Comparison of ENCODE assay signal across 22 cellular contexts in genomic region chr6:46242921-46243320, GRCh38.
A peak's percentile ranks its signal among the peaks of the same experiment; 100 is the strongest.
DNase-seq lines count a peak whose midpoint lies in the region; ATAC-seq and TF ChIP-seq lines count a peak whose summit lies in the region.
"Had no signal": no experiment of that assay in that cellular context is flagged by ENCODE, and none has a peak within 500 bp of the region (broad histone marks: within the 10 kb centered on the region; RNA-seq: fewer than 3 reads in every experiment).

No MANE protein-coding gene starts in this region.

- H3K36me3 ChIP-seq in left ventricle myocardium inferior (no peaks in the 10 kb centered on the region), testis (ENCODE audit: low read depth, missing control alignments) (no peaks in the 10 kb centered on the region)

- no peak overlapping the region for H3K4me3 ChIP-seq in left ventricle myocardium inferior
- H3K4me3 ChIP-seq in testis: no peak overlapping the region
- H3K4me3 ChIP-seq: A549, GM12878 had no signal

- H3K27me3 ChIP-seq in left ventricle myocardium inferior (ENCODE audit: low read depth): no peaks in the 10 kb centered on the region
- no peaks in the 10 kb centered on the region for H3K27me3 ChIP-seq in testis

- no peak for DNase-seq in left ventricle myocardium inferior
- DNase-seq in Right ventricle myocardium superior: no peak
- no peak for DNase-seq in testis
- DNase-seq in NCI-H1694 treated with DMSO at 0.1 percent for 48 hours (lab: John Stamatoyannopoulos, UW): no peak
- DNase-seq: AML-193; C1 segment of cervical spinal cord; CD4-positive, alpha-beta memory T cell; CD4-positive, CD25-positive, alpha-beta regulatory T cell; CD8-positive, alpha-beta memory T cell; COR-L47; DMS 273 treated with DMSO at 0.1 percent for 48 hours; DMS153; DMS53; DMS79; DND-41; EL; GDM1 had no signal

- H3K4me1 ChIP-seq in left ventricle myocardium inferior: peaks cover 95% of the 10 kb centered on the region
- H3K4me1 ChIP-seq in testis: peaks cover 22% of the 10 kb centered on the region
- H3K4me1 ChIP-seq: A549 had no signal

- no peak for TF ChIP-seq CTCF in left ventricle myocardium inferior (IDR thresholded peaks at IDR 0.05; ENCODE audit: borderline replicate concordance)
- no peak for TF ChIP-seq CTCF in testis (IDR thresholded peaks at IDR 0.05)

- intact Hi-C loops in left ventricle myocardium inferior (cut with micrococcal nuclease): no loop called here
- intact Hi-C loops in Right ventricle myocardium superior (cut with DNase I): no loop called here
- intact Hi-C loops in testis (cut with DNase I; ENCODE audit: low total_unique reads): no loop called here

- H3K27ac ChIP-seq in left ventricle myocardium inferior (replicated peaks) (peak overlapping the region; percentile 85), angular gyrus (ENCODE audit: low read depth, low read length) (peak overlapping the region; percentile 2), testis (peak overlapping the region; percentile 20 to 78)
- H3K27ac ChIP-seq: 22Rv1, A549 had no signal

- 33 to 35% methylated on average over 4 of the region's 4 CpGs for WGBS in testis, 2 donors

- no peak for ATAC-seq in Right ventricle myocardium superior (ENCODE audit: poor library complexity)
- ATAC-seq in activated CD4-positive, CD25-positive, alpha-beta regulatory T cell treated with anti-CD3 and anti-CD28 coated beads, Interleukin-2, amount 50 U/mL, for 24 hours: no peak
- ATAC-seq: A549, GM12878 had no signal

- H3K9me3 ChIP-seq in left ventricle myocardium inferior (replicated peaks) (no peaks in the 10 kb centered on the region), testis (no peaks in the 10 kb centered on the region)
- H3K9me3 ChIP-seq: A549 had no signal

- TF ChIP-seq POLR2A in testis (IDR thresholded peaks at IDR 0.05): no peak

Comparison
In these comparisons a context has a peak if more than half of its experiments do, and no peak if none do; other contexts are left out.
1. H3K27ac ChIP-seq: peak in every context shown above with its lines; median percentile 85 in left ventricle myocardium inferior; 49 in testis; 2 in angular gyrus.